8 cellular contexts compared by ENCODE assay signal in genomic region chr2:43184339-43184895, GRCh38. TPM values are rescaled to one million over a fixed set of nuclear protein-coding genes. Genes with fewer than 3 reads are reported as not detected.
A peak's percentile ranks its signal among the peaks of the same experiment; 100 is the strongest.
DNase-seq lines count a peak whose midpoint lies in the region; ATAC-seq, FAIRE-seq and TF ChIP-seq lines count a peak whose summit lies in the region.

No MANE protein-coding gene starts in this region.

- TF ChIP-seq POLR2A in HCT116 (IDR thresholded peaks at IDR 0.05; ENCODE audit: borderline replicate concordance, extremely low read depth, insufficient read depth, insufficient read length) (no peak), endothelial cell of umbilical vein (IDR thresholded peaks at IDR 0.05; ENCODE audit: low read depth, low read length) (no peak)

- H4K20me1 ChIP-seq in HCT116 (ENCODE audit: insufficient read depth) (no peaks in the 10 kb centered on the region), endothelial cell of umbilical vein (replicated peaks; ENCODE audit: control insufficient read depth, extremely low read depth, insufficient read depth, low read length) (no peaks in the 10 kb centered on the region)

- TF ChIP-seq RAD21 in HCT116 (IDR thresholded peaks at IDR 0.05; ENCODE audit: low read depth), result no peak

- no peaks in the 10 kb centered on the region for H3K9me2 ChIP-seq in HCT116 (ENCODE audit: insufficient read depth)

- H3K36me3 ChIP-seq in HCT116 (ENCODE audit: control insufficient read depth in 1 of 2, insufficient read depth in 2 of 2, low read length in 2 of 2) (no peaks in the 10 kb centered on the region), endothelial cell of umbilical vein (ENCODE audit: control insufficient read depth in 2 of 2, extremely low read depth in 1 of 2, insufficient read depth in 2 of 2, low read length in 2 of 2) (no peaks in the 10 kb centered on the region)

- H3K4me3 ChIP-seq in HCT116 (replicated peaks in 1 of 2; ENCODE audit: low read depth in 1 of 2, low read length in 2 of 2), result peak overlapping the region in 1 of 2 experiments; percentile 27; a peak in 2 of 4 replicates
- H3K4me3 ChIP-seq in endothelial cell of umbilical vein (replicated peaks in 1 of 3; ENCODE audit: insufficient read depth in 1 of 3, low read depth in 1 of 3, low read length in 3 of 3), result no peak overlapping the region
- H3K4me3 ChIP-seq in coronary artery, result no peak overlapping the region

- RAD21 ChIA-PET in HCT116 (lab: Charles Lee; ENCODE audit: low non-redundant PET in 1 of 2, low total read pairs in 2 of 2, uncharacterized antibody in 2 of 2, unreplicated experiment in 2 of 2), result no interaction called here

- no peaks in the 10 kb centered on the region for H3K27me3 ChIP-seq in HCT116 (ENCODE audit: insufficient read depth, low read length)
- H3K27me3 ChIP-seq in endothelial cell of umbilical vein (ENCODE audit: control insufficient read depth in 2 of 2, insufficient read depth in 2 of 2, low read length in 2 of 2), result no peaks in the 10 kb centered on the region

- no peaks in the 10 kb centered on the region for H3K9me1 ChIP-seq in endothelial cell of umbilical vein (replicated peaks; ENCODE audit: control insufficient read depth, extremely low read depth, insufficient read depth, low read length)

- H3K4me2 ChIP-seq in HCT116 (ENCODE audit: low read length) (peak overlapping the region; percentile 73), endothelial cell of umbilical vein (ENCODE audit: insufficient read depth, low read length) (no peak overlapping the region)

- CTCF ChIA-PET in HCT116 (lab: Charles Lee) (no interaction called here), endothelial cell of umbilical vein (lab: Charles Lee) (interaction anchor here (1.2 kb wide), 1 partner anchor 10 kb away, joined by 3 read pairs; no protein-coding TSS in a partner anchor)

- peak overlapping the region; percentile 60 for H3K9ac ChIP-seq in HCT116 (ENCODE audit: low read length)
- no peak overlapping the region for H3K9ac ChIP-seq in endothelial cell of umbilical vein (replicated peaks; ENCODE audit: extremely low read depth, insufficient read depth, low read length)

- POLR2A ChIA-PET in HCT116 (lab: Charles Lee), result interaction anchor here (0.7 kb wide), 1 partner anchor 300 kb away, joined by 3 read pairs; no protein-coding TSS in a partner anchor
- POLR2A ChIA-PET in endothelial cell of umbilical vein (lab: Charles Lee), result no interaction called here

- ATAC-seq in HCT116 (peak; percentile 88), GM18520 (IDR thresholded peaks at IDR 0.05; ENCODE audit: unreplicated experiment) (no peak)
- peak; percentile 100 for ATAC-seq in activated CD4-positive, CD25-positive, alpha-beta regulatory T cell treated with anti-CD3 and anti-CD28 coated beads, Interleukin-2, amount 50 U/mL, for 24 hours

- H2AFZ ChIP-seq in HCT116 (ENCODE audit: low read depth, low read length, poor library complexity, severe bottlenecking) (peak overlapping the region; percentile 29), endothelial cell of umbilical vein (ENCODE audit: low read depth, low read length) (no peak overlapping the region)

- H3K27ac ChIP-seq in HCT116 (ENCODE audit: low read depth, low read length) (peak overlapping the region; percentile 51), endothelial cell of umbilical vein (ENCODE audit: insufficient read depth, low read depth, low read length) (no peak overlapping the region), coronary artery (no peak overlapping the region)

- dilution Hi-C loops in endothelial cell of umbilical vein (cut with MboI; ENCODE audit: extremely low pct_ligation_motif_present, low sequenced_read_pairs), result no loop called here

- intact Hi-C loops in HCT116 (cut with micrococcal nuclease), result no loop called here
- intact Hi-C loops in endothelial cell of umbilical vein (cut with micrococcal nuclease), result no loop called here

- BruUV-seq in HCT116 (replicated peaks; lab: Mats Ljungman, UMichigan) (TSS peak; percentile 33), endothelial cell of umbilical vein (replicated peaks; lab: Mats Ljungman, UMichigan) (TSS peak; percentile 78)

- H3K9me3 ChIP-seq in HCT116 (ENCODE audit: control insufficient read depth in 1 of 2, insufficient read depth in 1 of 2, low read depth in 1 of 2, low read length in 2 of 2) (no peaks in the 10 kb centered on the region), endothelial cell of umbilical vein (replicated peaks; ENCODE audit: control insufficient read depth, insufficient read depth, low read length) (no peaks in the 10 kb centered on the region)

- DNase-seq in HCT116 (ENCODE audit: low read depth, low spot score) (peak; percentile 93), endothelial cell of umbilical vein (ENCODE audit: low read depth, low spot score) (no peak), coronary artery (ENCODE audit: low spot score) (no peak), SKM-1 treated with dmso at 0.1 percent for 144 hours (lab: John Stamatoyannopoulos, UW; ENCODE audit: unreplicated experiment) (no peak), Kasumi-1 (lab: John Stamatoyannopoulos, UW) (no peak)
- peak in 2 of 3 donors; percentile 49 to 58 for DNase-seq in stimulated activated CD4-positive, alpha-beta T cell treated with anti-CD3 and anti-CD28 coated beads, Interleukin-12 subunit alpha, Interleukin-12 subunit beta, amount 100 ng/mL, for 48 hours (ENCODE audit: low read depth in 2 of 3, low spot score in 1 of 3)

- TF ChIP-seq CTCF in HCT116 (IDR thresholded peaks at IDR 0.05 in 2 of 3, conservative IDR thresholded peaks at IDR 0.05 in 1 of 3; ENCODE audit: borderline replicate concordance in 1 of 3, insufficient read depth in 1 of 3, low read depth in 2 of 3, low read length in 2 of 3) (no peak), endothelial cell of umbilical vein (IDR thresholded peaks at IDR 0.05; ENCODE audit: extremely low read depth in 1 of 2, insufficient read depth in 1 of 2, low read depth in 1 of 2, low read length in 2 of 2) (no peak), coronary artery (IDR thresholded peaks at IDR 0.05) (no peak)

- H3K4me1 ChIP-seq in HCT116 (ENCODE audit: control insufficient read depth in 1 of 2, insufficient read depth in 2 of 2, low read length in 2 of 2) (peaks cover 27 to 68% of the 10 kb centered on the region in 2 experiments), endothelial cell of umbilical vein (ENCODE audit: control insufficient read depth, extremely low read depth, insufficient read depth, low read length) (peaks cover 14% of the 10 kb centered on the region)

- no peaks in the 10 kb centered on the region for H3K79me2 ChIP-seq in HCT116 (ENCODE audit: insufficient read depth, low read length)
- no peaks in the 10 kb centered on the region for H3K79me2 ChIP-seq in endothelial cell of umbilical vein (ENCODE audit: control insufficient read depth, insufficient read depth, low read length)

- no peak for FAIRE-seq in endothelial cell of umbilical vein (lab: Jason Lieb, UNC)

TF ChIP-seq in endothelial cell of umbilical vein, 7 proteins besides CTCF, POLR2A, EP300 and RAD21:
- TF ChIP-seq MAX (IDR thresholded peaks at IDR 0.05; ENCODE audit: insufficient read depth, insufficient read length), result no peak
- no peak for TF ChIP-seq FOS (IDR thresholded peaks at IDR 0.05; ENCODE audit: borderline replicate concordance, insufficient read depth, low read length)
- no peak for TF ChIP-seq JUN (IDR thresholded peaks at IDR 0.05; ENCODE audit: borderline replicate concordance, insufficient read depth, insufficient read length, low read depth)
- no peak for TF ChIP-seq MYC (IDR thresholded peaks at IDR 0.05; ENCODE audit: low read depth, low read length)
- no peak for TF ChIP-seq GATA2 (IDR thresholded peaks at IDR 0.05; ENCODE audit: insufficient read depth, insufficient read length, low read depth, low read length)
- TF ChIP-seq POLR2AphosphoS5 (IDR thresholded peaks at IDR 0.05; ENCODE audit: insufficient read depth, low read depth, low read length), result no peak
- TF ChIP-seq EZH2 (IDR thresholded peaks at IDR 0.05; ENCODE audit: borderline replicate concordance, low read depth, low read length, severe bottlenecking), result no peak
TF ChIP-seq in endothelial cell of umbilical vein: peak in this region for 0.

RNA-seq across cellular contexts. Expression of gene ZFP36L2, which starts 42.0 kb away (rescaled TPM):
- total RNA-seq in HCT116 (2021; ENCODE audit: unreplicated experiment), result 30.3 TPM
- polyA plus RNA-seq in HCT116 (2012), result 15.7 and 29.3 TPM in 2 replicates
- total RNA-seq in endothelial cell of umbilical vein, result 73.4 and 75.9 TPM in 2 replicates
- 13.2 and 14.5 TPM in 2 replicates for polyA plus RNA-seq in endothelial cell of umbilical vein
- 10.2 and 12.1 TPM in 2 replicates for polyA plus RNA-seq in endothelial cell of umbilical vein (2011; cell fraction: cytosol; rRNA removed)
- 15.6 and 20.8 TPM in 2 replicates for polyA plus RNA-seq in endothelial cell of umbilical vein (2011; cell fraction: nucleus; rRNA removed)
- polyA plus RNA-seq in endothelial cell of umbilical vein (2012), result 28.9 and 35.9 TPM in 2 replicates
- polyA minus RNA-seq in endothelial cell of umbilical vein, result 6.9 and 10.8 TPM in 2 replicates
- polyA minus RNA-seq in endothelial cell of umbilical vein (2011; cell fraction: cytosol; rRNA and poly(A)+ RNA removed), result 20.3 TPM
- polyA minus RNA-seq in endothelial cell of umbilical vein (2011; cell fraction: nucleus; rRNA and poly(A)+ RNA removed), result 11.7 and 17.1 TPM in 2 replicates

Comparison
In these comparisons a context has a peak if more than half of its experiments do, and no peak if none do; other contexts are left out.
1. DNase-seq: peak in HCT116 (single experiment) and stimulated activated CD4-positive, alpha-beta T cell treated with anti-CD3 and anti-CD28 coated beads, Interleukin-12 subunit alpha, Interleukin-12 subunit beta, amount 100 ng/mL, for 48 hours (2 of 3); none in endothelial cell of umbilical vein (single experiment), coronary artery (single experiment), SKM-1 treated with dmso at 0.1 percent for 144 hours (single experiment) and Kasumi-1 (0 of 2).